ENCODE assay signal across 8 cellular contexts in genomic region chr19:2168619-2169424, GRCh38. TPM values are rescaled to one million over a fixed set of nuclear protein-coding genes. Genes with fewer than 3 reads are reported as not detected.
A peak's percentile ranks its signal among the peaks of the same experiment; 100 is the strongest.
DNase-seq lines count a peak whose midpoint lies in the region; ATAC-seq, FAIRE-seq and TF ChIP-seq lines count a peak whose summit lies in the region.

No MANE protein-coding gene starts in this region.

- no peaks in the 10 kb centered on the region for H3K36me3 ChIP-seq in muscle layer of colon (ENCODE audit: insufficient read depth, low read length)

- H3K27me3 Mint-ChIP-seq in activated CD8-positive, alpha-beta memory T cell treated with anti-CD3 and anti-CD28 coated beads, Interleukin-2, amount 10 ng/mL, durations not matched to agents 7 days and 5 days, result no peaks in the 10 kb centered on the region

- H3K4me1 Mint-ChIP-seq in activated CD8-positive, alpha-beta memory T cell treated with anti-CD3 and anti-CD28 coated beads, Interleukin-2, amount 10 ng/mL, durations not matched to agents 7 days and 5 days, result peaks cover 61% of the 10 kb centered on the region

- ATAC-seq in HG02571 (IDR thresholded peaks at IDR 0.05; ENCODE audit: unreplicated experiment), result peak; percentile 47
- ATAC-seq in activated CD8-positive, alpha-beta memory T cell treated with anti-CD3 and anti-CD28 coated beads, Interleukin-2, amount 10 ng/mL, durations not matched to agents 7 days and 5 days, result peak; percentile 5

- TF ChIP-seq POLR2A in GM12891 (IDR thresholded peaks at IDR 0.05; ENCODE audit: low read depth, low read length), result 0 out of 2 replicates have a peak, but pooled peaks have one; percentile 40

- H3K27me3 ChIP-seq in muscle layer of colon (ENCODE audit: control insufficient read depth in 1 of 2, insufficient read depth in 2 of 2, low read length in 2 of 2), result no peaks in the 10 kb centered on the region

- DNase-seq in GM12891 (ENCODE audit: insufficient read length, low spot score) (no peak), NCI-H2227 treated with DMSO at 0.1 percent for 48 hours (lab: John Stamatoyannopoulos, UW) (peak; percentile 17), epithelial cell of prostate (ENCODE audit: low read depth, low spot score) (peak; percentile 86), NCI-H2107 treated with DMSO at 0.1 percent for 48 hours (lab: John Stamatoyannopoulos, UW; ENCODE audit: unreplicated experiment) (no peak)
- peak; percentile 77 for DNase-seq in activated CD8-positive, alpha-beta memory T cell treated with anti-CD3 and anti-CD28 coated beads, Interleukin-2, amount 10 ng/mL, durations not matched to agents 7 days and 5 days
- peak; percentile 78 to 84 for DNase-seq in stimulated activated CD8-positive, alpha-beta memory T cell treated with anti-CD3 and anti-CD28 coated beads, Interleukin-7, amount 100 ng/mL, for 48 hours (ENCODE audit: extremely low read depth in 1 of 2, low read depth in 1 of 2)

- H3K27ac ChIP-seq in epithelial cell of prostate (peak overlapping the region; percentile 58), muscle layer of colon (ENCODE audit: low read depth, low read length) (peak overlapping the region; percentile 91)

- H3K27ac Mint-ChIP-seq in activated CD8-positive, alpha-beta memory T cell treated with anti-CD3 and anti-CD28 coated beads, Interleukin-2, amount 10 ng/mL, durations not matched to agents 7 days and 5 days, result peak overlapping the region; percentile 78

- H3K36me3 Mint-ChIP-seq in activated CD8-positive, alpha-beta memory T cell treated with anti-CD3 and anti-CD28 coated beads, Interleukin-2, amount 10 ng/mL, durations not matched to agents 7 days and 5 days, result peaks cover 6% of the 10 kb centered on the region

- H3K4me1 ChIP-seq in muscle layer of colon (ENCODE audit: insufficient read depth, low read length), result peaks cover 67% of the 10 kb centered on the region

- H3K9me3 ChIP-seq in muscle layer of colon (ENCODE audit: low read length), result no peaks in the 10 kb centered on the region

- H3K9ac ChIP-seq in muscle layer of colon (ENCODE audit: low read length), result peak overlapping the region; percentile 27

- H3K9me3 Mint-ChIP-seq in activated CD8-positive, alpha-beta memory T cell treated with anti-CD3 and anti-CD28 coated beads, Interleukin-2, amount 10 ng/mL, durations not matched to agents 7 days and 5 days (ENCODE audit: low read depth), result no peaks in the 10 kb centered on the region

- FAIRE-seq in GM12891 (lab: Jason Lieb, UNC), result peak; percentile 91

- peak overlapping the region in 1 of 2 donors; percentile 38 for H3K4me3 ChIP-seq in muscle layer of colon (ENCODE audit: low read depth in 1 of 2, low read length in 2 of 2)

- CTCF ChIA-PET in activated CD8-positive, alpha-beta memory T cell treated with anti-CD3 and anti-CD28 coated beads, Interleukin-2, amount 10 ng/mL, durations not matched to agents 7 days and 5 days (lab: Charles Lee), result interaction anchor here (1.3 to 3.5 kb wide), 3 partner anchors 9 to 48 kb away, joined by 3 to 14 read pairs (median 4); no protein-coding TSS in a partner anchor

- H3K4me3 Mint-ChIP-seq in activated CD8-positive, alpha-beta memory T cell treated with anti-CD3 and anti-CD28 coated beads, Interleukin-2, amount 10 ng/mL, durations not matched to agents 7 days and 5 days, result peak overlapping the region; percentile 65

TF ChIP-seq in GM12891, 5 proteins besides CTCF, POLR2A, EP300 and RAD21:
- TF ChIP-seq SPI1 (IDR thresholded peaks at IDR 0.05; ENCODE audit: low read depth, low read length), result no peak
- TF ChIP-seq PAX5 (IDR thresholded peaks at IDR 0.05; ENCODE audit: insufficient read depth, low read length, severe bottlenecking), result peak; percentile 79
- TF ChIP-seq POU2F2 (IDR thresholded peaks at IDR 0.05; ENCODE audit: low read depth, low read length), result no peak; the same call in 1 of the 2 replicates
- no peak for TF ChIP-seq TAF1 (IDR thresholded peaks at IDR 0.05; ENCODE audit: low read depth, low read length)
- peak; percentile 51 for TF ChIP-seq POLR2AphosphoS5 (IDR thresholded peaks at IDR 0.05; ENCODE audit: low read depth, low read length)

RNA-seq across cellular contexts. Expression of gene DOT1L, which starts 5.1 kb away (rescaled TPM):
- polyA plus RNA-seq in GM12891 (2012; ENCODE audit: low read depth, missing spikeins), result 18.5 TPM
- 100 to 1,000 TPM in 1 of 2 experiments, 10 to 100 TPM in 1; 99.9 to 105 TPM for total RNA-seq in activated CD8-positive, alpha-beta memory T cell treated with anti-CD3 and anti-CD28 coated beads, Interleukin-2, amount 10 ng/mL, durations not matched to agents 7 days and 5 days

RNA-seq across cellular contexts. Expression of gene AP3D1, which starts 17.5 kb away (rescaled TPM):
- 80.2 TPM for polyA plus RNA-seq in GM12891 (2012; ENCODE audit: low read depth, missing spikeins)
- total RNA-seq in activated CD8-positive, alpha-beta memory T cell treated with anti-CD3 and anti-CD28 coated beads, Interleukin-2, amount 10 ng/mL, durations not matched to agents 7 days and 5 days, result 100 to 1,000 TPM; 110 to 127 TPM

Comparison
In these comparisons a context has a peak if more than half of its experiments do, and no peak if none do; other contexts are left out.
1. DNase-seq: peak in NCI-H2227 treated with DMSO at 0.1 percent for 48 hours (single experiment), activated CD8-positive, alpha-beta memory T cell treated with anti-CD3 and anti-CD28 coated beads, Interleukin-2, amount 10 ng/mL, durations not matched to agents 7 days and 5 days (single experiment), epithelial cell of prostate (single experiment) and stimulated activated CD8-positive, alpha-beta memory T cell treated with anti-CD3 and anti-CD28 coated beads, Interleukin-7, amount 100 ng/mL, for 48 hours (2 of 2); none in GM12891 (single experiment) and NCI-H2107 treated with DMSO at 0.1 percent for 48 hours (single experiment).